In genomic region chr3:71488882-71489281, GRCh38 we compare ENCODE assay signal across 1 cellular context.
TF ChIP-seq lines count a peak whose summit lies in the region.

No MANE protein-coding gene starts in this region.

TF ChIP-seq in SK-N-SH treated with all-trans-retinoic acid at 6 μM for 48 hours, 23 proteins besides CTCF, POLR2A, EP300 and RAD21 (continued from another document):
- TF ChIP-seq, protein P1, sequence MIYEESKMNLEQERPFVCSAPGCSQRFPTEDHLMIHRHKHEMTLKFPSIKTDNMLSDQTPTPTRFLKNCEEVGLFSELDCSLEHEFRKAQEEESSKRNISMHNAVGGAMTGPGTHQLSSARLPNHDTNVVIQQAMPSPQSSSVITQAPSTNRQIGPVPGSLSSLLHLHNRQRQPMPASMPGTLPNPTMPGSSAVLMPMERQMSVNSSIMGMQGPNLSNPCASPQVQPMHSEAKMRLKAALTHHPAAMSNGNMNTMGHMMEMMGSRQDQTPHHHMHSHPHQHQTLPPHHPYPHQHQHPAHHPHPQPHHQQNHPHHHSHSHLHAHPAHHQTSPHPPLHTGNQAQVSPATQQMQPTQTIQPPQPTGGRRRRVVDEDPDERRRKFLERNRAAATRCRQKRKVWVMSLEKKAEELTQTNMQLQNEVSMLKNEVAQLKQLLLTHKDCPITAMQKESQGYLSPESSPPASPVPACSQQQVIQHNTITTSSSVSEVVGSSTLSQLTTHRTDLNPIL (CRISPR knock-in tag; IDR thresholded peaks at IDR 0.05; ENCODE audit: low read depth) = no peak
- no peak for TF ChIP-seq ZC3H10 (CRISPR knock-in tag; IDR thresholded peaks at IDR 0.05)
- TF ChIP-seq ESRRG (CRISPR knock-in tag; IDR thresholded peaks at IDR 0.05) = no peak
- no peak for TF ChIP-seq ZFP3 (CRISPR knock-in tag; IDR thresholded peaks at IDR 0.05)
- TF ChIP-seq TOX (CRISPR knock-in tag; IDR thresholded peaks at IDR 0.05; ENCODE audit: borderline replicate concordance) = no peak
- no peak for TF ChIP-seq RARB (CRISPR knock-in tag; IDR thresholded peaks at IDR 0.05)
- TF ChIP-seq CSDC2 (CRISPR knock-in tag; IDR thresholded peaks at IDR 0.05) = no peak
- no peak for TF ChIP-seq TSHZ2 (CRISPR knock-in tag; IDR thresholded peaks at IDR 0.05)
- TF ChIP-seq TCF4 (CRISPR knock-in tag; IDR thresholded peaks at IDR 0.05; ENCODE audit: borderline replicate concordance) = no peak
- TF ChIP-seq CSRNP3 (CRISPR knock-in tag; IDR thresholded peaks at IDR 0.05) = no peak
- no peak for TF ChIP-seq ZNF8 (CRISPR knock-in tag; IDR thresholded peaks at IDR 0.05)
- no peak for TF ChIP-seq ZNF565 (CRISPR knock-in tag; conservative IDR thresholded peaks at IDR 0.05; ENCODE audit: low read depth)
- no peak for TF ChIP-seq ISL1 (CRISPR knock-in tag; IDR thresholded peaks at IDR 0.05)
